Comparison of ENCODE assay signal across 1 cellular context in genomic region chr20:41276317-41276751, GRCh38.
TF ChIP-seq lines count a peak whose summit lies in the region.

No MANE protein-coding gene starts in this region.

TF ChIP-seq in GM23338, 12 proteins besides CTCF, POLR2A, EP300 and RAD21 (continued from another document):
- TF ChIP-seq ZNF462 (CRISPR knock-in tag; IDR thresholded peaks at IDR 0.05) (no peak), EZH2phosphoT487 (IDR thresholded peaks at IDR 0.05; ENCODE audit: unreplicated experiment) (no peak), CREB1 (CRISPR knock-in tag; IDR thresholded peaks at IDR 0.05; ENCODE audit: low read depth) (no peak), STAT1 (IDR thresholded peaks at IDR 0.05; ENCODE audit: unreplicated experiment) (no peak), REST (IDR thresholded peaks at IDR 0.05; ENCODE audit: unreplicated experiment) (no peak), NANOG (IDR thresholded peaks at IDR 0.05; ENCODE audit: borderline replicate concordance) (no peak), JUNB (IDR thresholded peaks at IDR 0.05; ENCODE audit: unreplicated experiment) (no peak), EZH2 (IDR thresholded peaks at IDR 0.05; ENCODE audit: low read depth, unreplicated experiment) (no peak), ZNF331 (CRISPR knock-in tag; IDR thresholded peaks at IDR 0.05; ENCODE audit: low read depth) (no peak)
